In genomic region chr2:171433763-171434670, GRCh38 we compare ENCODE assay signal across 1 cellular context.
TF ChIP-seq lines count a peak whose summit lies in the region.

DCAF17 (plus strand) TSS chr2:171434226; CDS start chr2:171434578, 352 bp downstream.
A gene with protein sequence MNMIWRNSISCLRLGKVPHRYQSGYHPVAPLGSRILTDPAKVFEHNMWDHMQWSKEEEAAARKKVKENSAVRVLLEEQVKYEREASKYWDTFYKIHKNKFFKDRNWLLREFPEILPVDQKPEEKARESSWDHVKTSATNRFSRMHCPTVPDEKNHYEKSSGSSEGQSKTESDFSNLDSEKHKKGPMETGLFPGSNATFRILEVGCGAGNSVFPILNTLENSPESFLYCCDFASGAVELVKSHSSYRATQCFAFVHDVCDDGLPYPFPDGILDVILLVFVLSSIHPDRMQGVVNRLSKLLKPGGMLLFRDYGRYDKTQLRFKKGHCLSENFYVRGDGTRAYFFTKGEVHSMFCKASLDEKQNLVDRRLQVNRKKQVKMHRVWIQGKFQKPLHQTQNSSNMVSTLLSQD (minus strand): TSS chr2:171433990. CDS start chr2:171392185, 41,805 bp downstream.

TF ChIP-seq in HepG2, 621 proteins besides CTCF, POLR2A, EP300 and RAD21 (continued from another document and continues in another):
- TF ChIP-seq, protein P1, sequence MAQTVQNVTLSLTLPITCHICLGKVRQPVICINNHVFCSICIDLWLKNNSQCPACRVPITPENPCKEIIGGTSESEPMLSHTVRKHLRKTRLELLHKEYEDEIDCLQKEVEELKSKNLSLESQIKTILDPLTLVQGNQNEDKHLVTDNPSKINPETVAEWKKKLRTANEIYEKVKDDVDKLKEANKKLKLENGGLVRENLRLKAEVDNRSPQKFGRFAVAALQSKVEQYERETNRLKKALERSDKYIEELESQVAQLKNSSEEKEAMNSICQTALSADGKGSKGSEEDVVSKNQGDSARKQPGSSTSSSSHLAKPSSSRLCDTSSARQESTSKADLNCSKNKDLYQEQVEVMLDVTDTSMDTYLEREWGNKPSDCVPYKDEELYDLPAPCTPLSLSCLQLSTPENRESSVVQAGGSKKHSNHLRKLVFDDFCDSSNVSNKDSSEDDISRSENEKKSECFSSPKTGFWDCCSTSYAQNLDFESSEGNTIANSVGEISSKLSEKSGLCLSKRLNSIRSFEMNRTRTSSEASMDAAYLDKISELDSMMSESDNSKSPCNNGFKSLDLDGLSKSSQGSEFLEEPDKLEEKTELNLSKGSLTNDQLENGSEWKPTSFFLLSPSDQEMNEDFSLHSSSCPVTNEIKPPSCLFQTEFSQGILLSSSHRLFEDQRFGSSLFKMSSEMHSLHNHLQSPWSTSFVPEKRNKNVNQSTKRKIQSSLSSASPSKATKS (CRISPR knock-in tag; IDR thresholded peaks at IDR 0.05): no peak
- TF ChIP-seq NBN (conservative IDR thresholded peaks at IDR 0.05) (no peak), WIZ (CRISPR knock-in tag; IDR thresholded peaks at IDR 0.05) (no peak), ZNF318 (CRISPR knock-in tag; IDR thresholded peaks at IDR 0.05) (peak; percentile 12), PCBP1 (IDR thresholded peaks at IDR 0.05; ENCODE audit: borderline replicate concordance, low read depth, low read length) (peak; percentile 56; the same call in 1 of the 2 replicates), ZKSCAN8 (CRISPR knock-in tag; IDR thresholded peaks at IDR 0.05; ENCODE audit: borderline replicate concordance) (peak; percentile 83), TGIF2 (CRISPR knock-in tag; IDR thresholded peaks at IDR 0.05) (peak; percentile 8), LBX2 (CRISPR knock-in tag; IDR thresholded peaks at IDR 0.05; ENCODE audit: borderline replicate concordance) (0 out of 2 replicates have a peak, but pooled peaks have one; percentile 40), CREB3 (CRISPR knock-in tag; IDR thresholded peaks at IDR 0.05) (peak; percentile 94), NR2F2 (IDR thresholded peaks at IDR 0.05; ENCODE audit: borderline replicate concordance, low read depth) (peak; percentile 13; the same call in 1 of the 2 replicates), ZNF589 (CRISPR knock-in tag; conservative IDR thresholded peaks at IDR 0.05) (no peak; the same call in 1 of the 2 replicates), SNAI1 (CRISPR knock-in tag; IDR thresholded peaks at IDR 0.05; ENCODE audit: borderline replicate concordance) (peak; percentile 91; the same call in 1 of the 2 replicates), ZNF878 (CRISPR knock-in tag; IDR thresholded peaks at IDR 0.05) (peak; percentile 16; the same call in 1 of the 2 replicates), IKZF1 (IDR thresholded peaks at IDR 0.05) (no peak), ATAD3A (CRISPR knock-in tag; IDR thresholded peaks at IDR 0.05) (0 out of 2 replicates have a peak, but pooled peaks have one; percentile 57), FOSL1 (CRISPR knock-in tag; IDR thresholded peaks at IDR 0.05; ENCODE audit: borderline replicate concordance) (peak; percentile 66), ZNF225 (CRISPR knock-in tag; IDR thresholded peaks at IDR 0.05) (peak; percentile 96), ZNF784 (CRISPR knock-in tag; IDR thresholded peaks at IDR 0.05; ENCODE audit: borderline replicate concordance) (peak; percentile 93), ELF3 (CRISPR knock-in tag; IDR thresholded peaks at IDR 0.05) (peak; percentile 70), ARID2 (CRISPR knock-in tag; IDR thresholded peaks at IDR 0.05; ENCODE audit: borderline replicate concordance) (no peak), ZNF746 (CRISPR knock-in tag; IDR thresholded peaks at IDR 0.05) (peak; percentile 67), MXD4 (CRISPR knock-in tag; IDR thresholded peaks at IDR 0.05) (peak; percentile 73), ZNF441 (CRISPR knock-in tag; IDR thresholded peaks at IDR 0.05; ENCODE audit: borderline replicate concordance) (peak; percentile 56; the same call in 1 of the 2 replicates), SALL2 (CRISPR knock-in tag; IDR thresholded peaks at IDR 0.05) (peak; percentile 98), RXRA (CRISPR knock-in tag; IDR thresholded peaks at IDR 0.05) (peak; percentile 90), ZNF350 (CRISPR knock-in tag; IDR thresholded peaks at IDR 0.05; ENCODE audit: borderline replicate concordance, low read depth) (peak; percentile 91), CSRNP1 (CRISPR knock-in tag; IDR thresholded peaks at IDR 0.05) (peak; percentile 63), NFIB (CRISPR knock-in tag; IDR thresholded peaks at IDR 0.05; ENCODE audit: borderline replicate concordance) (no peak), TBL1XR1 (IDR thresholded peaks at IDR 0.05; ENCODE audit: borderline replicate concordance, low read length, partially characterized antibody) (peak; percentile 51), PAXIP1 (CRISPR knock-in tag; conservative IDR thresholded peaks at IDR 0.05) (peak; percentile 76), ISX (CRISPR knock-in tag; conservative IDR thresholded peaks at IDR 0.05) (peak; percentile 97), CENPBD1 (CRISPR knock-in tag; IDR thresholded peaks at IDR 0.05; ENCODE audit: borderline replicate concordance, low read depth) (no peak), NCOR1 (IDR thresholded peaks at IDR 0.05; ENCODE audit: borderline replicate concordance, low read length) (no peak; the same call in 1 of the 2 replicates)
- TF ChIP-seq, protein P2, sequence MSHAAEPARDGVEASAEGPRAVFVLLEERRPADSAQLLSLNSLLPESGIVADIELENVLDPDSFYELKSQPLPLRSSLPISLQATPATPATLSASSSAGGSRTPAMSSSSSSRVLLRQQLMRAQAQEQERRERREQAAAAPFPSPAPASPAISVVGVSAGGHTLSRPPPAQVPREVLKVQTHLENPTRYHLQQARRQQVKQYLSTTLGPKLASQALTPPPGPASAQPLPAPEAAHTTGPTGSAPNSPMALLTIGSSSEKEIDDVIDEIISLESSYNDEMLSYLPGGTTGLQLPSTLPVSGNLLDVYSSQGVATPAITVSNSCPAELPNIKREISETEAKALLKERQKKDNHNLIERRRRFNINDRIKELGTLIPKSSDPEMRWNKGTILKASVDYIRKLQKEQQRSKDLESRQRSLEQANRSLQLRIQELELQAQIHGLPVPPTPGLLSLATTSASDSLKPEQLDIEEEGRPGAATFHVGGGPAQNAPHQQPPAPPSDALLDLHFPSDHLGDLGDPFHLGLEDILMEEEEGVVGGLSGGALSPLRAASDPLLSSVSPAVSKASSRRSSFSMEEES (CRISPR knock-in tag; IDR thresholded peaks at IDR 0.05): peak; percentile 63
